ENCODE assay signal across 7 cellular contexts in genomic region chr6:33428891-33429744, GRCh38. TPM values are rescaled to one million over a fixed set of nuclear protein-coding genes. Genes with fewer than 3 reads are reported as not detected.
A peak's percentile ranks its signal among the peaks of the same experiment; 100 is the strongest.
DNase-seq lines count a peak whose midpoint lies in the region; ATAC-seq and TF ChIP-seq lines count a peak whose summit lies in the region.
"Had no signal": no experiment of that assay in that cellular context is flagged by ENCODE, and none has a peak within 500 bp of the region (broad histone marks: within the 10 kb centered on the region; RNA-seq: fewer than 3 reads in every experiment).

No MANE protein-coding gene starts in this region.

- in situ Hi-C loops in transverse colon (cut with MboI; ENCODE audit: low pct_ligation_motif_present in 1 of 4, low pct_unique_long_range_greater_than_20kb in 1 of 4, low sequenced_read_pairs in 3 of 4): no loop called here

- no peaks in the 10 kb centered on the region for H3K36me3 ChIP-seq in cardiac muscle cell
- no peaks in the 10 kb centered on the region for H3K36me3 ChIP-seq in transverse colon

- H3K27ac ChIP-seq in cardiac muscle cell (peak overlapping the region; percentile 24), transverse colon (peak overlapping the region; percentile 85 to 95 (median 90))

- no peak for DNase-seq in cardiac muscle cell (ENCODE audit: low read depth in 1 of 2, low spot score in 1 of 2)
- no peak for DNase-seq in Right ventricle myocardium superior
- DNase-seq in fibroblast of the aortic adventitia (ENCODE audit: low read depth): no peak
- DNase-seq in transverse colon: no peak
- no peak for DNase-seq in GM19240 (ENCODE audit: insufficient read length, low spot score)
- DNase-seq: DMS79 had no signal

- 66 to 69% methylated on average over 2 to 4 of the region's 4 CpGs for WGBS in transverse colon (ENCODE audit: low coverage in 1 of 2), 2 donors

- H3K27me3 ChIP-seq in cardiac muscle cell (no peaks in the 10 kb centered on the region), transverse colon (no peaks in the 10 kb centered on the region)

- H3K9me3 ChIP-seq in cardiac muscle cell (ENCODE audit: low read depth): no peaks in the 10 kb centered on the region
- H3K9me3 ChIP-seq in transverse colon: no peaks in the 10 kb centered on the region

- no peak for TF ChIP-seq POLR2A in transverse colon (IDR thresholded peaks at IDR 0.05)

- TF ChIP-seq CTCF in cardiac muscle cell (IDR thresholded peaks at IDR 0.05; ENCODE audit: low read depth, low read length): no peak
- TF ChIP-seq CTCF in fibroblast of the aortic adventitia (IDR thresholded peaks at IDR 0.05; ENCODE audit: insufficient read depth, low read length): no peak
- peak in 1 of 5 experiments; percentile 0 for TF ChIP-seq CTCF in transverse colon (IDR thresholded peaks at IDR 0.05)

- no peak for TF ChIP-seq EP300 in transverse colon (IDR thresholded peaks at IDR 0.05; ENCODE audit: low read depth)

- intact Hi-C loops in Right ventricle myocardium superior (cut with DNase I) (loop anchor here (10.0 kb wide), 1 partner anchor 146 kb away; no protein-coding TSS in a partner anchor), transverse colon (cut with DNase I; ENCODE audit: low total_unique reads) (no loop called here)

- ATAC-seq in Right ventricle myocardium superior (ENCODE audit: poor library complexity) (no peak), GM19328 (IDR thresholded peaks at IDR 0.05; ENCODE audit: unreplicated experiment) (no peak)

- peaks cover 60% of the 10 kb centered on the region for H3K4me1 ChIP-seq in cardiac muscle cell (ENCODE audit: low read depth)
- peaks cover 17 to 59% (median 50%) of the 10 kb centered on the region in 4 donors for H3K4me1 ChIP-seq in transverse colon

- H3K4me3 ChIP-seq in cardiac muscle cell (peak overlapping the region; percentile 69), fibroblast of the aortic adventitia (ENCODE audit: low read depth, low read length) (peak overlapping the region; percentile 74), transverse colon (no peak overlapping the region)

RNA-seq across cellular contexts. Expression of gene SYNGAP1, which starts 9.3 kb away (rescaled TPM):
- total RNA-seq in cardiac muscle cell (14.9 and 20.2 TPM in 2 replicates), Right ventricle myocardium superior (4.8 TPM), fibroblast of the aortic adventitia (ENCODE audit: low replicate concordance) (3.3 and 7.6 TPM in 2 replicates), transverse colon (10 to 100 TPM in 2 of 4 donors, 1 to 10 TPM in 2; 4.9 to 37.2 (median 11.1) TPM)
- 6.8 and 10.5 TPM in 2 replicates for polyA plus RNA-seq in cardiac muscle cell

RNA-seq across cellular contexts. Expression of gene CUTA, which starts 11.2 kb away (rescaled TPM):
- 304 and 348 TPM in 2 replicates for total RNA-seq in cardiac muscle cell
- polyA plus RNA-seq in cardiac muscle cell: 426 and 501 TPM in 2 replicates
- total RNA-seq in Right ventricle myocardium superior: 102 TPM
- total RNA-seq in fibroblast of the aortic adventitia (ENCODE audit: low replicate concordance): 106 and 522 TPM in 2 replicates
- 100 to 1,000 TPM in 2 of 4 donors, 10 to 100 TPM in 2; 18.9 to 134 (median 91.3) TPM for total RNA-seq in transverse colon

RNA-seq across cellular contexts. Expression of gene PHF1, which starts 18.3 kb away (rescaled TPM):
- total RNA-seq in cardiac muscle cell: 61.9 and 116 TPM in 2 replicates
- 34.5 and 62.1 TPM in 2 replicates for polyA plus RNA-seq in cardiac muscle cell
- total RNA-seq in Right ventricle myocardium superior: 50.6 TPM
- total RNA-seq in fibroblast of the aortic adventitia (ENCODE audit: low replicate concordance): 18.9 and 20.9 TPM in 2 replicates
- total RNA-seq in transverse colon: 100 to 1,000 TPM in 1 of 4 donors, 10 to 100 TPM in 3; 47.8 to 110 (median 48.4) TPM

RNA-seq across cellular contexts. Expression of gene ZBTB9, which starts 25.3 kb away (rescaled TPM):
- total RNA-seq in cardiac muscle cell (5.5 and 7.8 TPM in 2 replicates), Right ventricle myocardium superior (4.3 TPM), fibroblast of the aortic adventitia (ENCODE audit: low replicate concordance) (3.8 and 5.5 TPM in 2 replicates), transverse colon (1 to 10 TPM in 2 of 4 donors, not detected in 2; 2.2 to 3.2 TPM)
- polyA plus RNA-seq in cardiac muscle cell: 9.5 and 11.2 TPM in 2 replicates

RNA-seq across cellular contexts. Expression of gene KIFC1, which starts 37.5 kb away (rescaled TPM):
- 14.0 and 69.2 TPM in 2 replicates for total RNA-seq in cardiac muscle cell
- polyA plus RNA-seq in cardiac muscle cell: 9.4 and 33.3 TPM in 2 replicates
- 0.97 TPM for total RNA-seq in Right ventricle myocardium superior
- total RNA-seq in fibroblast of the aortic adventitia (ENCODE audit: low replicate concordance): 49.3 TPM in 1 of 2 replicates, not detected in the other
- 10 to 100 TPM in 1 of 4 donors, 1 to 10 TPM in 3; 2.6 to 51.5 (median 5.8) TPM for total RNA-seq in transverse colon

Comparison
In these comparisons a context has a peak if more than half of its experiments do, and no peak if none do; other contexts are left out.
1. H3K4me3 ChIP-seq: peak in cardiac muscle cell (single experiment) and fibroblast of the aortic adventitia (single experiment); none in transverse colon (0 of 4).